ENCODE assay signal across 8 cellular contexts in the genomic region with DNA sequence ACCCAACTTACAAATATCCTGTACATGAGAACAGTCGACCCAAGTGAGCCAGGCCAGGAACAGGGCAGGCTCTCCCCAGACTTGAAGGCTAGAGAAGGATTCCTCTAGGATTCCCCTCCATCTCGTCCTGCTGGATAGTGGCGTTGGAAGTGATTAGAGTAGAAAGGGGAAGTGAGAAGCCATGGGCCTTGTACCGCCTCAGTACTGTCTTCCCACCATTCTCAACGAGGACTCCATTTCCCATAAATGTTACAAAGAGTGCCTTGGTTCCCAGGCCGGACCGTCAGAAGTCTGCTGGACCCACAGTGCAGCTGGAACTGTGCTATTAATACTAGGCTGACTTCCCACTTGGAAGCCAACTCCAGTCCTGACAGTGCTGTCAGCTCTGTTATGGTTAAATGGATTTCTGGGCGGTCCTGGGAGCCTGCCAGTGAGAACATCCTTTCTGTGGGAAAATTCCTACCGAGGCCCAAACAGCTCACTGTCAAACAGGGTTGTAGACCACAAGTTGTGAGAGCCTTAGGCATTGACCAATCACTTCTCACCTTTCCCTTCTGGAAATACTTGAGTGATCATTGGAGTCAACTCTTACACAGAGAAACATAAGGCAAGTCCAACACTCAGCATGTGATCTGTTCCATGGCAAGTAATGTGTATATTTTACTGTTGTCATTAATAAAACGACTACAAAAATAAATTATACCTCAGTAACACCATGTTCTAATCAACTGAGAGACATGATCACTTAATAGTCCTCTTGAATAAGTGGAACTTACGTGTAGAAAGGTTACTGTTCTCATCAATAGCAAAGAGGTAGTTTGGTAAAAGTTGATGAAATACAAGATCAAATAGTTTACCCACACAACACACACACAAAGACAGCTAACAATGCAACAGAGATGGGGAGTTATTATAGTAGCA. TPM values are rescaled to one million over a fixed set of nuclear protein-coding genes. Genes with fewer than 3 reads are reported as not detected.
A peak's percentile ranks its signal among the peaks of the same experiment; 100 is the strongest.
DNase-seq lines count a peak whose midpoint lies in the region; ATAC-seq and TF ChIP-seq lines count a peak whose summit lies in the region.

No MANE protein-coding gene starts in this region.

- no peaks in the 10 kb centered on the region for H3K27me3 Mint-ChIP-seq in CD8-positive, alpha-beta T cell (ENCODE audit: low read depth)

- no peak overlapping the region for H3K4me3 ChIP-seq in testis
- H3K4me3 ChIP-seq in CD8-positive, alpha-beta T cell (ENCODE audit: low read depth, low read length), result no peak overlapping the region

- no peaks in the 10 kb centered on the region for H3K36me3 ChIP-seq in testis (ENCODE audit: low read depth, missing control alignments)
- H3K36me3 ChIP-seq in CD8-positive, alpha-beta T cell (ENCODE audit: insufficient read depth, low read length), result no peaks in the 10 kb centered on the region

- H3K9me3 ChIP-seq in testis, result no peaks in the 10 kb centered on the region
- no peaks in the 10 kb centered on the region for H3K9me3 ChIP-seq in CD8-positive, alpha-beta T cell (ENCODE audit: low read length)

- CTCF ChIA-PET in CD8-positive, alpha-beta T cell (lab: Charles Lee), result no interaction called here

- TF ChIP-seq POLR2A in testis (IDR thresholded peaks at IDR 0.05), result no peak

- no peaks in the 10 kb centered on the region for H3K9me3 Mint-ChIP-seq in CD8-positive, alpha-beta T cell

- no peak overlapping the region for H3K4me3 Mint-ChIP-seq in CD8-positive, alpha-beta T cell

- H3K27me3 ChIP-seq in testis, result no peaks in the 10 kb centered on the region
- no peaks in the 10 kb centered on the region for H3K27me3 ChIP-seq in CD8-positive, alpha-beta T cell (ENCODE audit: insufficient read depth, low read length)

- H3K4me1 ChIP-seq in testis, result no peaks in the 10 kb centered on the region
- no peaks in the 10 kb centered on the region for H3K4me1 ChIP-seq in CD8-positive, alpha-beta T cell (ENCODE audit: insufficient read depth, low read length)

- peak; percentile 27 for ATAC-seq in GM21367 (IDR thresholded peaks at IDR 0.05; ENCODE audit: unreplicated experiment)
- peak; percentile 81 for ATAC-seq in Right ventricle myocardium superior (ENCODE audit: poor library complexity)
- ATAC-seq in CD8-positive, alpha-beta T cell, result no peak

- TF ChIP-seq CTCF in testis (IDR thresholded peaks at IDR 0.05), result no peak
- TF ChIP-seq CTCF in CD8-positive, alpha-beta T cell (IDR thresholded peaks at IDR 0.05), result no peak

- H3K36me3 Mint-ChIP-seq in CD8-positive, alpha-beta T cell, result no peaks in the 10 kb centered on the region

- no peaks in the 10 kb centered on the region for H3K4me1 Mint-ChIP-seq in CD8-positive, alpha-beta T cell (ENCODE audit: low read depth)

- DNase-seq in MV-4-11 (lab: John Stamatoyannopoulos, UW), result peak; percentile 26
- peak; percentile 64 for DNase-seq in Right ventricle myocardium superior
- DNase-seq in testis, result peak; percentile 28
- no peak for DNase-seq in NCI-H2171 treated with DMSO at 0.1 percent for 48 hours (lab: John Stamatoyannopoulos, UW)
- DNase-seq in CD8-positive, alpha-beta T cell, result no peak
- DNase-seq in NCI-H2227 treated with DMSO at 0.1 percent for 48 hours (lab: John Stamatoyannopoulos, UW), result no peak
- no peak for DNase-seq in NCI-H2029 (lab: John Stamatoyannopoulos, UW)

- H3K27ac ChIP-seq in testis, result no peak overlapping the region
- H3K27ac ChIP-seq in CD8-positive, alpha-beta T cell (ENCODE audit: low read depth, low read length), result no peak overlapping the region

- WGBS in testis, 2 donors, result 55% methylated on average over 10 to 11 of the region's 11 CpGs

- no peak overlapping the region for H3K27ac Mint-ChIP-seq in CD8-positive, alpha-beta T cell

- intact Hi-C loops in Right ventricle myocardium superior (cut with DNase I), result no loop called here
- intact Hi-C loops in testis (cut with DNase I; ENCODE audit: low total_unique reads), result no loop called here
- intact Hi-C loops in CD8-positive, alpha-beta T cell (cut with DNase I, micrococcal nuclease), result no loop called here

- POLR2A ChIA-PET in CD8-positive, alpha-beta T cell (lab: Charles Lee), result no interaction called here

RNA-seq across cellular contexts. Expression of gene AMELX, which starts 58.4 kb away (rescaled TPM):
- total RNA-seq in Right ventricle myocardium superior (not detected), testis (not detected)
- not detected for polyA plus RNA-seq in testis (ENCODE audit: insufficient read depth, low read depth, low replicate concordance)
- not detected for total RNA-seq in CD8-positive, alpha-beta T cell

Comparison
In these comparisons a context has a peak if more than half of its experiments do, and no peak if none do; other contexts are left out.
1. DNase-seq: peak in MV-4-11 (single experiment), Right ventricle myocardium superior (single experiment) and testis (single experiment); none in NCI-H2171 treated with DMSO at 0.1 percent for 48 hours (single experiment), CD8-positive, alpha-beta T cell (0 of 7), NCI-H2227 treated with DMSO at 0.1 percent for 48 hours (single experiment) and NCI-H2029 (single experiment).